Comparison of ENCODE assay signal across 8 cellular contexts in genomic region chr17:41665566-41666335, GRCh38. TPM values are rescaled to one million over a fixed set of nuclear protein-coding genes. Genes with fewer than 3 reads are reported as not detected.
DNase-seq lines count a peak whose midpoint lies in the region; ATAC-seq lines count a peak whose summit lies in the region.

No MANE protein-coding gene starts in this region.

- H3K4me3 ChIP-seq in HUES6 (ENCODE audit: low read depth, low read length) (peak overlapping the region; percentile 64), NT2/D1 (ENCODE audit: insufficient read length, low read depth) (peak overlapping the region; percentile 47), mononuclear cell (ENCODE audit: low read length) (peak overlapping the region; percentile 31)

- peak; percentile 51 for ATAC-seq in GM21390 (IDR thresholded peaks at IDR 0.05; ENCODE audit: unreplicated experiment)

- H3K27me3 ChIP-seq in HUES6 (ENCODE audit: control insufficient read depth, insufficient read depth, low read length) (peaks cover 7% of the 10 kb centered on the region; the same call in 1 of the 2 replicates), NT2/D1 (ENCODE audit: insufficient read depth, insufficient read length) (peaks cover 6% of the 10 kb centered on the region), mononuclear cell (ENCODE audit: insufficient read depth, low read length) (no peaks in the 10 kb centered on the region)

- peaks cover 12% of the 10 kb centered on the region for H3K4me1 ChIP-seq in HUES6 (ENCODE audit: control insufficient read depth, insufficient read depth, low read length)
- peaks cover 7% of the 10 kb centered on the region for H3K4me1 ChIP-seq in NT2/D1 (ENCODE audit: insufficient read depth, insufficient read length)
- H3K4me1 ChIP-seq in mononuclear cell (ENCODE audit: insufficient read depth, low read length) = peaks cover 29% of the 10 kb centered on the region

- H3K27ac ChIP-seq in HUES6 (ENCODE audit: low read depth, low read length) = no peak overlapping the region

- H3K36me3 ChIP-seq in HUES6 (ENCODE audit: control insufficient read depth, insufficient read depth, low read length) (no peaks in the 10 kb centered on the region), NT2/D1 (ENCODE audit: insufficient read depth, insufficient read length, low read length) (no peaks in the 10 kb centered on the region)

- no peaks in the 10 kb centered on the region for H3K9me3 ChIP-seq in HUES6 (ENCODE audit: control insufficient read depth, insufficient read depth, low read depth, low read length)
- H3K9me3 ChIP-seq in NT2/D1 (ENCODE audit: insufficient read depth, low read length) = peaks cover 6% of the 10 kb centered on the region; the same call in 1 of the 2 replicates
- H3K9me3 ChIP-seq in mononuclear cell (ENCODE audit: low read depth, low read length) = no peaks in the 10 kb centered on the region

- DNase-seq in COLO829 (ENCODE audit: low spot score) (peak; percentile 95), NT2/D1 (ENCODE audit: low read depth, low spot score) (no peak), epidermal melanocyte (ENCODE audit: insufficient read length, low spot score) (peak; percentile 94)
- DNase-seq in activated CD8-positive, alpha-beta memory T cell treated with anti-CD3 and anti-CD28 coated beads, Interleukin-2, amount 50 U/mL, for 4 hours = peak; percentile 88
- peak; percentile 87 to 91 for DNase-seq in stimulated activated CD8-positive, alpha-beta memory T cell treated with anti-CD3 and anti-CD28 coated beads, Interleukin-2, amount 100 ng/mL, for 48 hours (ENCODE audit: low read depth in 2 of 2)

- H3K9ac ChIP-seq in HUES6 (ENCODE audit: low read length) (no peak overlapping the region), NT2/D1 (ENCODE audit: insufficient read length, low read depth) (peak overlapping the region; percentile 79)

RNA-seq across cellular contexts. Expression of gene EIF1, which starts 22.9 kb away (rescaled TPM):
- 719 TPM for total RNA-seq in mononuclear cell

RNA-seq across cellular contexts. Expression of gene KRT17, which starts 41.4 kb away (rescaled TPM):
- 0.42 TPM for total RNA-seq in mononuclear cell

RNA-seq across cellular contexts. Expression of gene GAST, which starts 46.4 kb away (rescaled TPM):
- total RNA-seq in mononuclear cell = not detected

RNA-seq across cellular contexts. Expression of gene KRT16, which starts 53.2 kb away (rescaled TPM):
- not detected for total RNA-seq in mononuclear cell
